ENCODE assay signal across 37 cellular contexts in the genomic region with DNA sequence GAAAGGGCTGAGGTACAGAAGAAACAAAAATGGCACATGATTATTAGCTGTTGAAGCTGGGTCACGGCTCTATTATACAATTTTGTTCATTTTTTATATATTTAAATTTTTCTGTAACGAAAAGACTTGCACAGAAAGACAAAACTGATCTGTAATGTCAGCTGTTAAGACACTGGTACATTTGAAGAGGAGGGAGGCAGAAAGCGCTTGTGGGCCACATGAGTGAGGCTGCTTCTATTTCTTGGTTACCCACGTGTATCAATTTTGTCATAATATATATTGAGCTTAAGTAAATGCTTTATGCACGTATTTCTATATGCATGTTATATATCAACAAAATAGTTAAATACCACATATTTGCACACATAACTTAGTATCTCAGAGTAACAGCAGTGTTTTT.
"Had no signal": no experiment of that assay in that cellular context is flagged by ENCODE, and none has a peak within 500 bp of the region (broad histone marks: within the 10 kb centered on the region; RNA-seq: fewer than 3 reads in every experiment).

No MANE protein-coding gene starts in this region.

- H3K27ac Mint-ChIP-seq: activated naive CD4-positive, alpha-beta T cell treated with anti-CD3 and anti-CD28 coated beads for 36 hours; activated naive CD4-positive, alpha-beta T cell treated with anti-CD3 and anti-CD28 coated beads, Interleukin-2, amount 10 ng/mL, durations not matched to agents 7 days and 5 days; activated naive CD4-positive, alpha-beta T cell treated with anti-CD3 and anti-CD28 coated beads, Interleukin-2, amount 50 U/mL, for 24 hours; activated naive CD4-positive, alpha-beta T cell treated with anti-CD3 and anti-CD28 coated beads, Interleukin-2, amount 50 U/mL, for 72 hours; activated naive CD8-positive, alpha-beta T cell; activated naive CD8-positive, alpha-beta T cell treated with anti-CD3 and anti-CD28 coated beads for 36 hours; activated naive CD8-positive, alpha-beta T cell treated with anti-CD3 and anti-CD28 coated beads, Interleukin-2, amount 10 ng/mL, durations not matched to agents 7 days and 5 days; activated naive CD8-positive, alpha-beta T cell treated with anti-CD3 and anti-CD28 coated beads, Interleukin-2, amount 50 U/mL, for 24 hours; activated T-cell treated with anti-CD3 and anti-CD28 coated beads, Interleukin-2, amount 50 U/mL, for 24 hours; activated T-cell treated with anti-CD3 and anti-CD28 coated beads, Interleukin-2, amount 50 U/mL, for 72 hours; activated T-helper 1 cell treated with anti-CD3 and anti-CD28 coated beads, Interleukin-12 subunit alpha, Interleukin-12 subunit beta, Interleukin-2, Interleukin-4 antibody, amounts not matched to agents 30 ng/mL and 10 ng/mL and 1 ng/mL, durations not matched to agents 14 hours and 24 hours and 36 hours; activated T-helper 17 cell treated with anti-CD3 and anti-CD28 coated beads, Interleukin-2, amount 50 U/mL, for 72 hours; activated T-helper 2 cell treated with anti-CD3 and anti-CD28 coated beads, Interferon-gamma antibody, Interleukin-2, Interleukin-4, amounts not matched to agents 10 μg/mL and 5 μg/mL and 100 μg/mL, durations not matched to agents 14 hours and 24 hours and 36 hours; brain had no signal

- H3K9me3 ChIP-seq: body of pancreas had no signal

- H3K27me3 Mint-ChIP-seq: activated naive CD4-positive, alpha-beta T cell treated with anti-CD3 and anti-CD28 coated beads, Interleukin-2, amount 10 ng/mL, durations not matched to agents 7 days and 5 days; activated naive CD4-positive, alpha-beta T cell treated with anti-CD3 and anti-CD28 coated beads, Interleukin-2, amount 50 U/mL, for 24 hours; activated naive CD8-positive, alpha-beta T cell; activated naive CD8-positive, alpha-beta T cell treated with anti-CD3 and anti-CD28 coated beads for 36 hours; activated naive CD8-positive, alpha-beta T cell treated with anti-CD3 and anti-CD28 coated beads, Interleukin-2, amount 10 ng/mL, durations not matched to agents 7 days and 5 days; activated naive CD8-positive, alpha-beta T cell treated with anti-CD3 and anti-CD28 coated beads, Interleukin-2, amount 50 U/mL, for 24 hours; activated T-cell treated with anti-CD3 and anti-CD28 coated beads, Interleukin-2, amount 50 U/mL, for 24 hours; activated T-helper 17 cell treated with anti-CD3 and anti-CD28 coated beads, Interleukin-2, amount 50 U/mL, for 72 hours; central memory CD8-positive, alpha-beta T cell had no signal

- H3K4me3 Mint-ChIP-seq: activated naive CD4-positive, alpha-beta T cell treated with anti-CD3 and anti-CD28 coated beads for 36 hours; activated naive CD4-positive, alpha-beta T cell treated with anti-CD3 and anti-CD28 coated beads, Interleukin-2, amount 10 ng/mL, durations not matched to agents 7 days and 5 days; activated naive CD4-positive, alpha-beta T cell treated with anti-CD3 and anti-CD28 coated beads, Interleukin-2, amount 50 U/mL, for 24 hours; activated naive CD8-positive, alpha-beta T cell; activated naive CD8-positive, alpha-beta T cell treated with anti-CD3 and anti-CD28 coated beads for 36 hours; activated naive CD8-positive, alpha-beta T cell treated with anti-CD3 and anti-CD28 coated beads, Interleukin-2, amount 10 ng/mL, durations not matched to agents 7 days and 5 days; activated naive CD8-positive, alpha-beta T cell treated with anti-CD3 and anti-CD28 coated beads, Interleukin-2, amount 50 U/mL, for 24 hours; activated T-cell treated with anti-CD3 and anti-CD28 coated beads, Interleukin-2, amount 50 U/mL, for 24 hours; activated T-cell treated with anti-CD3 and anti-CD28 coated beads, Interleukin-2, amount 50 U/mL, for 4 hours; activated T-cell treated with anti-CD3 and anti-CD28 coated beads, Interleukin-2, amount 50 U/mL, for 72 hours; activated T-helper 1 cell treated with anti-CD3 and anti-CD28 coated beads, Interleukin-12 subunit alpha, Interleukin-12 subunit beta, Interleukin-2, Interleukin-4 antibody, amounts not matched to agents 30 ng/mL and 10 ng/mL and 1 ng/mL, durations not matched to agents 14 hours and 24 hours and 36 hours; activated T-helper 17 cell treated with anti-CD3 and anti-CD28 coated beads, Interleukin-2, amount 50 U/mL, for 72 hours; brain; central memory CD8-positive, alpha-beta T cell had no signal

- H3K4me1 ChIP-seq: adrenal gland, ascending aorta, body of pancreas, breast epithelium had no signal

- H3K9me3 Mint-ChIP-seq: central memory CD8-positive, alpha-beta T cell had no signal

- DNase-seq: activated effector memory CD4-positive, alpha-beta T cell treated with anti-CD3 and anti-CD28 coated beads, Interleukin-2, amount 50 U/mL, for 16 hours; activated effector memory CD4-positive, alpha-beta T cell treated with Interleukin-2 at 50 U/mL for 16 hours; activated gamma-delta T cell; activated gamma-delta T cell treated with Interleukin-2 at 50 U/mL for 16 hours; activated naive CD4-positive, alpha-beta T cell; activated naive CD4-positive, alpha-beta T cell treated with anti-CD3 and anti-CD28 coated beads for 36 hours; activated naive CD4-positive, alpha-beta T cell treated with anti-CD3 and anti-CD28 coated beads, Interleukin-2, amount 10 ng/mL, durations not matched to agents 7 days and 5 days; activated naive CD4-positive, alpha-beta T cell treated with anti-CD3 and anti-CD28 coated beads, Interleukin-2, amount 50 U/mL, for 16 hours; activated naive CD4-positive, alpha-beta T cell treated with Interleukin-2 at 50 U/mL for 16 hours; activated naive CD8-positive, alpha-beta T cell treated with anti-CD3 and anti-CD28 coated beads for 36 hours; activated naive CD8-positive, alpha-beta T cell treated with anti-CD3 and anti-CD28 coated beads, Interleukin-2, amount 10 ng/mL, durations not matched to agents 7 days and 5 days; activated naive CD8-positive, alpha-beta T cell treated with anti-CD3 and anti-CD28 coated beads, Interleukin-2, amount 50 U/mL, for 24 hours; activated T-cell treated with anti-CD3 and anti-CD28 coated beads, Interleukin-2, amount 50 U/mL, for 1 hour; activated T-cell treated with anti-CD3 and anti-CD28 coated beads, Interleukin-2, amount 50 U/mL, for 24 hours; activated T-cell treated with anti-CD3 and anti-CD28 coated beads, Interleukin-2, amount 50 U/mL, for 4 hours; activated T-cell treated with anti-CD3 and anti-CD28 coated beads, Interleukin-2, amount 50 U/mL, for 48 hours; activated T-cell treated with anti-CD3 and anti-CD28 coated beads, Interleukin-2, amount 50 U/mL, for 72 hours; adrenal gland; amniotic stem cell; amygdala; aorta; body of pancreas; brain microvascular endothelial cell; central memory CD4-positive, alpha-beta T cell; cerebellar nuclear complex had no signal

- FAIRE-seq: bronchial epithelial cell had no signal

- H3K27me3 ChIP-seq: adrenal gland, ascending aorta, body of pancreas, brain microvascular endothelial cell, breast epithelium, cardiac muscle cell had no signal

- H3K36me3 ChIP-seq: adrenal gland, breast epithelium, cardiac muscle cell had no signal

- H3K4me3 ChIP-seq: adrenal gland, ascending aorta, body of pancreas, breast epithelium, cardiac muscle cell had no signal

- H3K4me1 Mint-ChIP-seq: activated naive CD4-positive, alpha-beta T cell treated with anti-CD3 and anti-CD28 coated beads, Interleukin-2, amount 10 ng/mL, durations not matched to agents 7 days and 5 days; central memory CD8-positive, alpha-beta T cell had no signal

- H3K27ac ChIP-seq: adrenal gland, ascending aorta, body of pancreas, brain microvascular endothelial cell, breast epithelium, cardiac muscle cell had no signal

- ATAC-seq: activated naive CD4-positive, alpha-beta T cell treated with anti-CD3 and anti-CD28 coated beads, Interleukin-2, amount 50 U/mL, for 72 hours; activated naive CD8-positive, alpha-beta T cell treated with anti-CD3 and anti-CD28 coated beads, Interleukin-2, amount 50 U/mL, for 24 hours; activated T-cell treated with anti-CD3 and anti-CD28 coated beads, Interleukin-2, amount 50 U/mL, for 4 hours; activated T-cell treated with anti-CD3 and anti-CD28 coated beads, Interleukin-2, amount 50 U/mL, for 72 hours; activated T-helper 17 cell treated with anti-CD3 and anti-CD28 coated beads, Interleukin-2, amount 50 U/mL, for 72 hours; body of pancreas had no signal
